Comparison of ENCODE assay signal across 8 cellular contexts in the genomic region with DNA sequence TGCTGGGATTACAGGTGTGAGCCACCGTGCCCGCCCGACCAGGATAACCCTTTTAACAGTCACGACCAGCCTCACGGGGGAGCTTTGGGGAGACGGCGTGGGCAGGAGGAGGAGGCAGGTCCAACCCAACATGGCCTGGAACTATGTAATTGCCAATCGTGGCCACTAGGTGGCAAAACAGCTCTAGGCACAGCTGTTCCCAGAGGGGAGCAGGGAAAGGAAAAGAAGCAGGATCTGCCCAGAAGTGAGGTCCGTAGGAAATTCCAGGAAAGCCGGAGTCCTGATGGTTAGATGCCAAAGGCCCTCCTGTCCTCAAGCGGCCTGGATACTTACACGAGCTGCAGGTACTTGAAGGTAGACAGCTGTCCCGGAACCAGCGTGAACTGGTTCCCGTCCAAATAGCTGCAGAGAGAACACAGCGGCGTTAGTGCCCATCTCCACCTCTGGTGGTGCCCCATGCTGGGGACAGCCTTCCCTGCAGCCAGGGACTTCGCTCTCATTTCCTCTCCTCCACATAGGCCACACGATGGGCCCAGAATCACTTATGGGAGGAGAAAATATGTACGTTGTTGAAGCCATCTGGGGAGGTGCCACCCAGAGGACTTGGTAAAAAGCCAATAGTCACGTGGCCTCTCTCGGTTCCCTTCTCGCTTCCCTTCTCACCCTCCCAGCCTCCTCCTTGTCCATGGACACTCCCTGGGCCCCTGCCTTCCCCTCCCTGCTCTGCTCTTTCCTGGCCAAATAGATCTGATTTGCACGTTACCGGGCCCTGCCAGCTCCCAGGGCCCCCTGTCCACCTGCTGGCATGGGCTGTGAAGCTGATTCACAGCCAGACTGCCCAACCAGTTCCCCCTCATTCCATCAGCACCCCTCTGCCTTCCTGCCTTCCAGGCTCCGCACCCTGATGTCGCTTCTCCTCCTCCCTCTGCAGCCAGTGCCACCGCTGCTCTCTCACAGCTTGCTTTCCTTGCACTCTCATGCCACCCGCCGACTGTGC.
DNase-seq lines count a peak whose midpoint lies in the region; ATAC-seq, FAIRE-seq and TF ChIP-seq lines count a peak whose summit lies in the region.

No MANE protein-coding gene starts in this region.

- H3K9ac ChIP-seq in GM12878 (ENCODE audit: control insufficient read depth, insufficient read depth, low read length) (peak overlapping the region; percentile 31; the same call in 1 of the 2 replicates), iPS-15b (ENCODE audit: low read depth, low read length) (no peak overlapping the region), skeletal muscle tissue (ENCODE audit: low read depth in 1 of 3, low read length in 3 of 3) (peak overlapping the region; percentile 14 to 79 (median 34))

- no TSS peak for BruUV-seq in GM12878 (replicated peaks; lab: Mats Ljungman, UMichigan)

- POLR2A ChIA-PET in GM12878 (lab: Charles Lee): interaction anchor here (0.6 kb wide), 1 partner anchor 166 kb away, joined by 4 read pairs; no protein-coding TSS in a partner anchor

- TF ChIP-seq CTCF in GM12878 (IDR thresholded peaks at IDR 0.05 in 2 of 3, conservative IDR thresholded peaks at IDR 0.05 in 1 of 3; ENCODE audit: control insufficient read depth in 2 of 3, extremely low read depth in 1 of 3, insufficient read depth in 1 of 3, low read depth in 3 of 3, low read length in 3 of 3): peak; percentile 78 to 95 (median 87)

- TF ChIP-seq POLR2A in GM12878 (IDR thresholded peaks at IDR 0.05; ENCODE audit: low read depth, low read length): no peak

- H3K4me3 ChIP-seq in GM12878 (peak overlapping the region; percentile 35; the same call in 1 of the 2 replicates), iPS-15b (ENCODE audit: low read depth, low read length) (peak overlapping the region; percentile 40), skeletal muscle tissue (ENCODE audit: low read length in 3 of 3) (peak overlapping the region; percentile 62 to 81 (median 63))

- ATAC-seq in HG02623 (IDR thresholded peaks at IDR 0.05; ENCODE audit: unreplicated experiment) (peak; percentile 67), GM12878 (peak; percentile 96), HG03457 (IDR thresholded peaks at IDR 0.05; ENCODE audit: unreplicated experiment) (no peak)

- 20% methylated on average over 30 of the region's 30 CpGs for whole genome bisulfite sequencing in GM12878 (ENCODE audit: insufficient coverage, insufficient replicate concordance, low lambda C conversion rate, missing lambda C conversion rate)

- peak overlapping the region; percentile 92 for H3K4me2 ChIP-seq in GM12878 (ENCODE audit: control insufficient read depth, insufficient read depth)

- FAIRE-seq in GM12878 (lab: Jason Lieb, UNC): peak; percentile 89

- peak; percentile 71 for TF ChIP-seq RAD21 in GM12878 (IDR thresholded peaks at IDR 0.05; ENCODE audit: insufficient read depth, low read depth, low read length)

- H3K27me3 ChIP-seq in GM12878 (replicated peaks in 1 of 2; ENCODE audit: control insufficient read depth in 2 of 2, insufficient read depth in 2 of 2, low read length in 1 of 2) (peaks cover 0 to 3% of the 10 kb centered on the region in 2 experiments; a peak in 2 of 4 replicates), iPS-15b (ENCODE audit: control insufficient read depth, insufficient read depth, low read length) (no peaks in the 10 kb centered on the region), skeletal muscle tissue (ENCODE audit: control insufficient read depth in 3 of 3, insufficient read depth in 3 of 3, low read length in 3 of 3) (no peaks in the 10 kb centered on the region)

- SMC1A ChIA-PET in GM12878 (lab: Charles Lee; ENCODE audit: uncharacterized antibody, unreplicated experiment): interaction anchor here (0.6 to 4.6 kb wide), 16 partner anchors 10 to 271 kb away, joined by 3 to 29 read pairs (median 4); no protein-coding TSS in a partner anchor

- CTCF ChIA-PET in GM12878 (lab: Yijun Ruan, JAX): interaction anchor here (0.6 to 8.5 kb wide), 64 partner anchors 11 to 660 kb away, joined by 3 to 155 read pairs (median 4); no protein-coding TSS in a partner anchor

- intact Hi-C loops in GM12878 (cut with micrococcal nuclease; ENCODE audit: unreplicated experiment): loop anchor here (1.0 kb wide), 2 partner anchors 173 to 197 kb away; no protein-coding TSS in a partner anchor

- TF ChIP-seq EP300 in GM12878 (IDR thresholded peaks at IDR 0.05; ENCODE audit: borderline replicate concordance in 1 of 2, control insufficient read depth in 1 of 2, low read depth in 2 of 2, low read length in 2 of 2): no peak

- H3K36me3 ChIP-seq in GM12878 (ENCODE audit: control insufficient read depth in 2 of 2, insufficient read depth in 2 of 2, low read length in 1 of 2): no peaks in the 10 kb centered on the region
- no peaks in the 10 kb centered on the region for H3K36me3 ChIP-seq in iPS-15b (ENCODE audit: control insufficient read depth, insufficient read depth, low read length)
- no peaks in the 10 kb centered on the region for H3K36me3 ChIP-seq in skeletal muscle tissue (ENCODE audit: control insufficient read depth in 3 of 3, insufficient read depth in 3 of 3, low read length in 3 of 3)

- H3K9me3 ChIP-seq in GM12878 (replicated peaks; ENCODE audit: control insufficient read depth, insufficient read depth, low read length) (no peaks in the 10 kb centered on the region), iPS-15b (ENCODE audit: control insufficient read depth, insufficient read depth, low read length) (no peaks in the 10 kb centered on the region), skeletal muscle tissue (ENCODE audit: control insufficient read depth in 3 of 3, low read length in 3 of 3) (no peaks in the 10 kb centered on the region)

- DNase-seq in G401 (ENCODE audit: low spot score) (peak; percentile 86), NCI-H187 (lab: John Stamatoyannopoulos, UW) (peak; percentile 17 to 18), T1000 (lab: John Stamatoyannopoulos, UW) (peak; percentile 81), GM12878 (ENCODE audit: low read depth, low spot score) (peak; percentile 34)

- peaks cover 7% of the 10 kb centered on the region for H3K4me1 ChIP-seq in GM12878 (ENCODE audit: control insufficient read depth, insufficient read depth, low read length)
- peaks cover 4% of the 10 kb centered on the region for H3K4me1 ChIP-seq in iPS-15b (ENCODE audit: control insufficient read depth, insufficient read depth, low read length)
- H3K4me1 ChIP-seq in skeletal muscle tissue (ENCODE audit: control insufficient read depth in 3 of 3, insufficient read depth in 3 of 3, low read length in 3 of 3): peaks cover 9 to 14% (median 10%) of the 10 kb centered on the region in 3 donors

- RAD21 ChIA-PET in GM12878 (lab: Charles Lee; ENCODE audit: unreplicated experiment): interaction anchor here (0.7 to 2.9 kb wide), 18 partner anchors 12 to 297 kb away, joined by 3 to 19 read pairs (median 5); no protein-coding TSS in a partner anchor

- in situ Hi-C loops in G401 (cut with HindIII; ENCODE audit: low sequenced_read_pairs) (no loop called here), GM12878 (cut with MboI) (no loop called here)

- H3K79me2 ChIP-seq in GM12878 (ENCODE audit: control insufficient read depth, insufficient read depth, low read length): no peaks in the 10 kb centered on the region

- no peaks in the 10 kb centered on the region for H4K20me1 ChIP-seq in GM12878 (ENCODE audit: control insufficient read depth, insufficient read depth)

- H2AFZ ChIP-seq in GM12878 (ENCODE audit: control insufficient read depth, low read depth, low read length): peak overlapping the region; percentile 95

- H3K27ac ChIP-seq in GM12878 (ENCODE audit: control insufficient read depth, insufficient read depth): no peak overlapping the region
- no peak overlapping the region for H3K27ac ChIP-seq in skeletal muscle tissue (ENCODE audit: low read depth, low read length)

TF ChIP-seq in GM12878, 131 proteins besides CTCF, POLR2A, EP300 and RAD21 (continues in another document):
- TF ChIP-seq SREBF1 (IDR thresholded peaks at IDR 0.05; ENCODE audit: low read length): no peak
- peak; percentile 52; the same call in 1 of the 2 replicates for TF ChIP-seq EED (IDR thresholded peaks at IDR 0.05; ENCODE audit: low read depth)
- no peak for TF ChIP-seq CHD2 (IDR thresholded peaks at IDR 0.05; ENCODE audit: borderline replicate concordance, low read depth, low read length)
- peak; percentile 58; the same call in 1 of the 2 replicates for TF ChIP-seq RAD51 (IDR thresholded peaks at IDR 0.05)
- peak; percentile 63 for TF ChIP-seq IKZF1 (conservative IDR thresholded peaks at IDR 0.05)
- peak; percentile 32 to 50; a peak in 1 of 4 replicates for TF ChIP-seq IKZF2 (IDR thresholded peaks at IDR 0.05)
- TF ChIP-seq, protein P1, sequence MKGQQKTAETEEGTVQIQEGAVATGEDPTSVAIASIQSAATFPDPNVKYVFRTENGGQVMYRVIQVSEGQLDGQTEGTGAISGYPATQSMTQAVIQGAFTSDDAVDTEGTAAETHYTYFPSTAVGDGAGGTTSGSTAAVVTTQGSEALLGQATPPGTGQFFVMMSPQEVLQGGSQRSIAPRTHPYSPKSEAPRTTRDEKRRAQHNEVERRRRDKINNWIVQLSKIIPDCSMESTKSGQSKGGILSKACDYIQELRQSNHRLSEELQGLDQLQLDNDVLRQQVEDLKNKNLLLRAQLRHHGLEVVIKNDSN (IDR thresholded peaks at IDR 0.05; ENCODE audit: borderline replicate concordance, extremely low read length, insufficient read depth, low read depth, low read length): peak; percentile 64
- 0 out of 2 replicates have a peak, but pooled peaks have one; percentile 27 for TF ChIP-seq GATAD2B (conservative IDR thresholded peaks at IDR 0.05; ENCODE audit: low read depth)
- TF ChIP-seq FOXM1 (IDR thresholded peaks at IDR 0.05; ENCODE audit: low read depth, low read length): no peak
- TF ChIP-seq TCF3 (IDR thresholded peaks at IDR 0.05; ENCODE audit: borderline replicate concordance, insufficient read depth, low read depth, low read length): peak; percentile 67; the same call in 1 of the 2 replicates
- TF ChIP-seq YY1 (IDR thresholded peaks at IDR 0.05; ENCODE audit: low read depth, low read length): 0 out of 2 replicates have a peak, but pooled peaks have one; percentile 39

Comparison
In these comparisons a context has a peak if more than half of its experiments do, and no peak if none do; other contexts are left out.
1. DNase-seq: peak in every context shown above with its lines; median percentile 86 in G401; 81 in T1000; 34 in GM12878; 18 in NCI-H187.